8 cellular contexts compared by ENCODE assay signal in the genomic region with DNA sequence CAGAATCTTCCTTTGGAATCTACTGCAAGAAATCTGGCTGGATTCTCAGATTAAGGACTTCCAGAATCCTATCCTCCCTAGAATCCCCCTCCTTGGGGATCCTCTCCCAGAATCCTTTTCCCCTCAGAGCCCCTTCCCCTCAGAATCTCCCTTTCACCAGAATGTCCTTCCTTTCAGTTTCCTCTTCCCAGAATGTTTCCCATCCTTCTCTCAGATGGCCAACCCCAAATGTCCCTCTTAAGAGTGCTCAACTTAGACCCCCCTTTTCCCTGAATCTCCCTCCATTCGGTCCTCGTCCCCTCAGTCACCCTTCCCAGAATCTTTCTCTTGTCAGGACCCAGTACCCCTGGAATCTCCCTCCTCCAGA. TPM values are rescaled to one million over a fixed set of nuclear protein-coding genes. Genes with fewer than 3 reads are reported as not detected.
DNase-seq lines count a peak whose midpoint lies in the region; ATAC-seq and TF ChIP-seq lines count a peak whose summit lies in the region.

No MANE protein-coding gene starts in this region.

- H3K27ac ChIP-seq in CD4-positive, alpha-beta memory T cell (ENCODE audit: low read depth, low read length) = peak overlapping the region; percentile 90
- H3K27ac ChIP-seq in OCI-LY3 (ENCODE audit: low read length) = peak overlapping the region; percentile 46
- H3K27ac ChIP-seq in endodermal cell (ENCODE audit: low read depth, low read length) = peak overlapping the region; percentile 75
- H3K27ac ChIP-seq in neutrophil = peak overlapping the region; percentile 81

- POLR2A ChIA-PET in CD4-positive, alpha-beta memory T cell (lab: Charles Lee; ENCODE audit: partially characterized antibody) = interaction anchor here (0.7 to 6.4 kb wide), 37 partner anchors 10 to 1827 kb away, joined by 3 to 153 read pairs (median 6); a partner anchor contains a TSS

- H3K36me3 Mint-ChIP-seq in CD4-positive, alpha-beta memory T cell = peaks cover 29 to 39% of the 10 kb centered on the region in 2 donors
- H3K36me3 Mint-ChIP-seq in endodermal cell (ENCODE audit: low read depth) = peaks cover 36% of the 10 kb centered on the region

- DNase-seq in CD4-positive, alpha-beta memory T cell = no peak
- no peak for DNase-seq in endodermal cell
- DNase-seq in NCI-H1694 (lab: John Stamatoyannopoulos, UW) = no peak

- H3K9me3 ChIP-seq in CD4-positive, alpha-beta memory T cell (ENCODE audit: control insufficient read depth in 1 of 2, low read length in 2 of 2) = no peaks in the 10 kb centered on the region
- no peaks in the 10 kb centered on the region for H3K9me3 ChIP-seq in OCI-LY3 (ENCODE audit: insufficient read depth, low read length)
- no peaks in the 10 kb centered on the region for H3K9me3 ChIP-seq in endodermal cell (ENCODE audit: control insufficient read depth, low read length)
- no peaks in the 10 kb centered on the region for H3K9me3 ChIP-seq in neutrophil

- H3K79me2 ChIP-seq in OCI-LY3 (ENCODE audit: low read length) = peaks cover 30% of the 10 kb centered on the region

- H3K27me3 ChIP-seq in CD4-positive, alpha-beta memory T cell (ENCODE audit: insufficient read depth, low read length) = no peaks in the 10 kb centered on the region
- no peaks in the 10 kb centered on the region for H3K27me3 ChIP-seq in OCI-LY3 (ENCODE audit: low read depth, low read length)
- no peaks in the 10 kb centered on the region for H3K27me3 ChIP-seq in endodermal cell (ENCODE audit: control insufficient read depth, insufficient read depth, low read length, poor library complexity, severe bottlenecking)
- peaks cover 15% of the 10 kb centered on the region for H3K27me3 ChIP-seq in neutrophil

- 9 to 18% methylated on average over 2 of the region's 2 CpGs for WGBS in endodermal cell (ENCODE audit: insufficient coverage in 1 of 2, insufficient read length in 1 of 2), 2 experiments

- peaks cover 0 to 1% of the 10 kb centered on the region in 2 donors for H3K27me3 Mint-ChIP-seq in CD4-positive, alpha-beta memory T cell
- H3K27me3 Mint-ChIP-seq in endodermal cell (ENCODE audit: insufficient read depth) = no peaks in the 10 kb centered on the region

- no peak for ATAC-seq in HG03135 (IDR thresholded peaks at IDR 0.05; ENCODE audit: unreplicated experiment)
- ATAC-seq in HG02588 (IDR thresholded peaks at IDR 0.05; ENCODE audit: unreplicated experiment) = no peak
- ATAC-seq in GM21360 (IDR thresholded peaks at IDR 0.05; ENCODE audit: unreplicated experiment) = no peak

- H3K4me1 ChIP-seq in CD4-positive, alpha-beta memory T cell (ENCODE audit: insufficient read depth, low read length) = peaks cover 31% of the 10 kb centered on the region
- H3K4me1 ChIP-seq in OCI-LY3 (ENCODE audit: low read length) = peaks cover 50% of the 10 kb centered on the region
- H3K4me1 ChIP-seq in endodermal cell (ENCODE audit: control insufficient read depth, insufficient read depth, low read length) = no peaks in the 10 kb centered on the region
- peaks cover 16 to 17% of the 10 kb centered on the region in 2 experiments for H3K4me1 ChIP-seq in neutrophil (ENCODE audit: control insufficient read depth in 1 of 2, insufficient read depth in 1 of 2, low read depth in 1 of 2, low read length in 1 of 2)

- peak overlapping the region; percentile 98 to 100 (median 99) for H3K27ac Mint-ChIP-seq in CD4-positive, alpha-beta memory T cell
- H3K27ac Mint-ChIP-seq in endodermal cell = peak overlapping the region; percentile 90

- peak overlapping the region; percentile 98 for H3K9ac ChIP-seq in OCI-LY3 (ENCODE audit: low read length)
- H3K9ac ChIP-seq in endodermal cell (ENCODE audit: extremely low read depth, low read length, poor library complexity, severe bottlenecking) = peak overlapping the region; percentile 81

- H2AFZ ChIP-seq in OCI-LY3 (ENCODE audit: low read depth, low read length) = no peak overlapping the region

- peak overlapping the region; percentile 55 to 90 for H3K4me3 ChIP-seq in CD4-positive, alpha-beta memory T cell (ENCODE audit: low read length in 2 of 2)
- H3K4me3 ChIP-seq in OCI-LY3 (ENCODE audit: low read length) (peak overlapping the region; percentile 99), endodermal cell (ENCODE audit: low read length) (peak overlapping the region; percentile 99), neutrophil (ENCODE audit: low read depth in 1 of 2, low read length in 1 of 2) (peak overlapping the region; percentile 86 to 93)

- TF ChIP-seq CTCF in OCI-LY3 (IDR thresholded peaks at IDR 0.05; ENCODE audit: low read depth, low read length) = no peak
- no peak for TF ChIP-seq CTCF in endodermal cell (conservative IDR thresholded peaks at IDR 0.05)
- no peak for TF ChIP-seq CTCF in neutrophil (IDR thresholded peaks at IDR 0.05)

- intact Hi-C loops in CD4-positive, alpha-beta memory T cell (cut with micrococcal nuclease) = loop anchor here (1.0 kb wide), 5 partner anchors 9 to 96 kb away; a partner anchor contains a TSS

- H3K4me1 Mint-ChIP-seq in CD4-positive, alpha-beta memory T cell = peaks cover 28 to 56% (median 37%) of the 10 kb centered on the region in 4 donors
- peaks cover 19% of the 10 kb centered on the region for H3K4me1 Mint-ChIP-seq in endodermal cell

- CTCF ChIA-PET in CD4-positive, alpha-beta memory T cell (lab: Charles Lee; ENCODE audit: partially characterized antibody) = interaction anchor here (0.7 to 2.3 kb wide), 15 partner anchors 10 to 236 kb away, joined by 3 to 16 read pairs (median 4); a partner anchor contains a TSS

- peak overlapping the region; percentile 92 for H3K4me2 ChIP-seq in OCI-LY3 (ENCODE audit: low read length)

- H3K9me3 Mint-ChIP-seq in CD4-positive, alpha-beta memory T cell = peaks cover 0 to 5% (median 0%) of the 10 kb centered on the region in 8 donors
- H3K9me3 Mint-ChIP-seq in endodermal cell = no peaks in the 10 kb centered on the region

- H3K4me3 Mint-ChIP-seq in CD4-positive, alpha-beta memory T cell = peak overlapping the region; percentile 97 to 100 (median 100)
- H3K4me3 Mint-ChIP-seq in endodermal cell = peak overlapping the region; percentile 100

- H4K20me1 ChIP-seq in OCI-LY3 (ENCODE audit: insufficient read depth, low read length) = peaks cover 20% of the 10 kb centered on the region

- H3K36me3 ChIP-seq in CD4-positive, alpha-beta memory T cell (ENCODE audit: insufficient read depth, low read length) = peaks cover 24% of the 10 kb centered on the region
- H3K36me3 ChIP-seq in OCI-LY3 (replicated peaks; ENCODE audit: low read depth, low read length) (peaks cover 32% of the 10 kb centered on the region), endodermal cell (ENCODE audit: control insufficient read depth, insufficient read depth, low read length) (peaks cover 31% of the 10 kb centered on the region), neutrophil (peaks cover 19% of the 10 kb centered on the region)

RNA-seq across cellular contexts. Expression of a gene that starts 0.6 kb away (rescaled TPM):
- 1,000 to 10,000 TPM; 4,061 to 4,227 TPM for total RNA-seq in CD4-positive, alpha-beta memory T cell
- 1,000 to 10,000 TPM; 1,590 to 2,052 TPM for polyA plus RNA-seq in CD4-positive, alpha-beta memory T cell
- 1,000 to 10,000 TPM; 1,674 to 1,990 TPM for total RNA-seq in endodermal cell
- 2,268 TPM for polyA plus RNA-seq in endodermal cell (2013, experiment 1 of 2)
- 2,119 TPM for polyA plus RNA-seq in endodermal cell (2013, experiment 2 of 2)

RNA-seq across cellular contexts. Expression of a gene that starts 9.0 kb away (rescaled TPM):
- total RNA-seq in CD4-positive, alpha-beta memory T cell = 100 to 1,000 TPM; 234 to 236 TPM
- polyA plus RNA-seq in CD4-positive, alpha-beta memory T cell = 100 to 1,000 TPM in 1 of 2 donors, 10 to 100 TPM in 1; 47.4 to 111 TPM
- 100 to 1,000 TPM; 130 to 139 TPM for total RNA-seq in endodermal cell
- polyA plus RNA-seq in endodermal cell (2013, experiment 1 of 2) = 97.6 TPM
- 85.8 TPM for polyA plus RNA-seq in endodermal cell (2013, experiment 2 of 2)

RNA-seq across cellular contexts. Expression of a gene that starts 23.9 kb away (rescaled TPM):
- 10 to 100 TPM; 12.1 to 17.0 TPM for total RNA-seq in CD4-positive, alpha-beta memory T cell
- polyA plus RNA-seq in CD4-positive, alpha-beta memory T cell = 1 to 10 TPM; 1.4 to 5.1 TPM
- 100 to 1,000 TPM; 127 to 160 TPM for total RNA-seq in endodermal cell
- polyA plus RNA-seq in endodermal cell (2013, experiment 1 of 2) = 75.4 TPM
- 69.8 TPM for polyA plus RNA-seq in endodermal cell (2013, experiment 2 of 2)

RNA-seq across cellular contexts. Expression of a gene that starts 29.7 kb away (rescaled TPM):
- total RNA-seq in CD4-positive, alpha-beta memory T cell = 100 to 1,000 TPM; 151 to 152 TPM
- 100 to 1,000 TPM; 164 to 191 TPM for polyA plus RNA-seq in CD4-positive, alpha-beta memory T cell
- 10 to 100 TPM; 16.1 to 23.4 TPM for total RNA-seq in endodermal cell
- 7.8 TPM for polyA plus RNA-seq in endodermal cell (2013, experiment 1 of 2)
- 7.3 TPM for polyA plus RNA-seq in endodermal cell (2013, experiment 2 of 2)

RNA-seq across cellular contexts. Expression of a gene that starts 44.3 kb away (rescaled TPM):
- total RNA-seq in CD4-positive, alpha-beta memory T cell = 10 to 100 TPM; 47.2 to 49.6 TPM
- 10 to 100 TPM; 39.1 to 50.4 TPM for polyA plus RNA-seq in CD4-positive, alpha-beta memory T cell
- total RNA-seq in endodermal cell = 10 to 100 TPM; 87.8 to 94.6 TPM
- 83.8 TPM for polyA plus RNA-seq in endodermal cell (2013, experiment 1 of 2)
- 79.7 TPM for polyA plus RNA-seq in endodermal cell (2013, experiment 2 of 2)

Comparison
In these comparisons a context has a peak if more than half of its experiments do, and no peak if none do; other contexts are left out.
1. RNA of a gene that starts 23.9 kb away (total RNA-seq): 127 to 160 TPM in endodermal cell; 12.1 to 17.0 TPM in CD4-positive, alpha-beta memory T cell; every median in the first group is over 4 times any median in the second.
2. Peak in every context shown above with its lines, with median percentiles within 50 percentile points of each other: H3K27ac ChIP-seq and H3K4me3 ChIP-seq.